ENCODE assay signal across 16 cellular contexts in the genomic region with DNA sequence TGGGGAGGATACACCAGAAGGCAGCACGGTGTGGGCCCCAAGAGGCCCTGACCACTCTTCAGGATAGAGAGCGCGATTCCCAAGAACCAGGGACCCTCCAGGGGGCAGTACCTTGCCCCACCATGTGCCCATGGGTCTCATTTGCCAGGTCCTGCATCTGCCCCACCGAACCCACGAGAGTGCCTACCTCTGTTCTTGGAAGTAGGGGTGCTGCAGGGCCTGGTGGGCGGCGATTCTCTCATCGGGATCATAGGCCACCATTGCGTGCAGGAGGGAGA.
DNase-seq lines count a peak whose midpoint lies in the region; ATAC-seq, FAIRE-seq and TF ChIP-seq lines count a peak whose summit lies in the region.
"Had no signal": no experiment of that assay in that cellular context is flagged by ENCODE, and none has a peak within 500 bp of the region (broad histone marks: within the 10 kb centered on the region; RNA-seq: fewer than 3 reads in every experiment).

No MANE protein-coding gene starts in this region.

- H3K9me2 ChIP-seq in DOHH2 (replicated peaks; ENCODE audit: control insufficient read depth, low read length) (no peaks in the 10 kb centered on the region), hepatocyte (replicated peaks; ENCODE audit: insufficient read depth) (no peaks in the 10 kb centered on the region)

- no peak for FAIRE-seq in RCC 7860 (lab: Jason Lieb, UNC)
- FAIRE-seq: G401.6, GM12891, H54 had no signal

- no peak for DNase-seq in NB4 (ENCODE audit: low read depth)
- DNase-seq in caudate nucleus (lab: John Stamatoyannopoulos, UW) = no peak
- no peak for DNase-seq in epithelial cell of proximal tubule (ENCODE audit: low read depth)
- DNase-seq in RCC 7860 (ENCODE audit: low spot score) = no peak
- DNase-seq in activated CD4-positive, CD25-positive, alpha-beta regulatory T cell treated with anti-CD3 and anti-CD28 coated beads, Interleukin-2, amount 50 U/mL, for 72 hours = no peak
- DNase-seq in hepatocyte (ENCODE audit: low spot score) = no peak
- DNase-seq in upper lobe of right lung = no peak
- DNase-seq: ACHN; CD4-positive, alpha-beta memory T cell; EL; IMR-90 had no signal

- intact Hi-C loops in upper lobe of right lung (cut with DNase I) = no loop called here

- H4K20me1 ChIP-seq in DOHH2 (ENCODE audit: control insufficient read depth, insufficient read depth, low read depth, low read length) (no peaks in the 10 kb centered on the region), hepatocyte (ENCODE audit: insufficient read depth, poor library complexity, severe bottlenecking) (no peaks in the 10 kb centered on the region)

- TF ChIP-seq CTCF in DOHH2 (IDR thresholded peaks at IDR 0.05; ENCODE audit: low read depth, low read length, poor library complexity, severe bottlenecking) = no peak
- TF ChIP-seq CTCF in NB4 (IDR thresholded peaks at IDR 0.05; ENCODE audit: low read depth, low read length) = no peak
- peak; percentile 3 for TF ChIP-seq CTCF in epithelial cell of proximal tubule (conservative IDR thresholded peaks at IDR 0.05; ENCODE audit: low read depth, low read length)
- no peak for TF ChIP-seq CTCF in hepatocyte (IDR thresholded peaks at IDR 0.05; ENCODE audit: poor library complexity)
- TF ChIP-seq CTCF in upper lobe of right lung (IDR thresholded peaks at IDR 0.05) = no peak

- H3K27me3 ChIP-seq in DOHH2 (ENCODE audit: control insufficient read depth, low read length) (peaks cover 5% of the 10 kb centered on the region), hepatocyte (no peaks in the 10 kb centered on the region), upper lobe of right lung (no peaks in the 10 kb centered on the region)

- 94% methylated on average over 9 of the region's 9 CpGs for WGBS in hepatocyte (ENCODE audit: low lambda C conversion rate, missing lambda C conversion rate)

- H3K4me3 ChIP-seq in DOHH2 (ENCODE audit: low read length) (no peak overlapping the region), NB4 (ENCODE audit: low read depth, low read length) (peak overlapping the region; percentile 85), epithelial cell of proximal tubule (ENCODE audit: low read depth, low read length) (no peak overlapping the region), hepatocyte (no peak overlapping the region), upper lobe of right lung (no peak overlapping the region)

- peaks cover 20% of the 10 kb centered on the region for H3K4me1 ChIP-seq in DOHH2 (ENCODE audit: control insufficient read depth, low read length)
- H3K4me1 ChIP-seq in hepatocyte (ENCODE audit: insufficient read depth) = no peaks in the 10 kb centered on the region
- H3K4me1 ChIP-seq in upper lobe of right lung = no peaks in the 10 kb centered on the region

- H3K4me2 ChIP-seq in DOHH2 (ENCODE audit: low read length) = peak overlapping the region; percentile 27
- no peak overlapping the region for H3K4me2 ChIP-seq in hepatocyte

- TF ChIP-seq POLR2A in NB4 (IDR thresholded peaks at IDR 0.05; ENCODE audit: extremely low read depth, insufficient read length) = no peak

- no peak overlapping the region for H2AFZ ChIP-seq in hepatocyte

- H3K36me3 ChIP-seq in DOHH2 (ENCODE audit: control insufficient read depth, low read length) = no peaks in the 10 kb centered on the region
- no peaks in the 10 kb centered on the region for H3K36me3 ChIP-seq in hepatocyte (replicated peaks; ENCODE audit: insufficient read depth, low read depth)
- no peaks in the 10 kb centered on the region for H3K36me3 ChIP-seq in upper lobe of right lung

- no peak for ATAC-seq in upper lobe of right lung

- H3K79me2 ChIP-seq in DOHH2 (ENCODE audit: control insufficient read depth, low read length) = no peaks in the 10 kb centered on the region
- no peaks in the 10 kb centered on the region for H3K79me2 ChIP-seq in hepatocyte

- no peaks in the 10 kb centered on the region for H3K9me3 ChIP-seq in DOHH2 (ENCODE audit: control insufficient read depth, insufficient read depth, low read length)
- no peaks in the 10 kb centered on the region for H3K9me3 ChIP-seq in hepatocyte (ENCODE audit: low read depth)
- H3K9me3 ChIP-seq in upper lobe of right lung = no peaks in the 10 kb centered on the region

- H3K27ac ChIP-seq in DOHH2 (ENCODE audit: low read depth, low read length) (no peak overlapping the region), caudate nucleus (ENCODE audit: low read depth, low read length) (peak overlapping the region; percentile 31), hepatocyte (no peak overlapping the region), upper lobe of right lung (no peak overlapping the region)
- H3K27ac ChIP-seq: C4-2B had no signal

- H3F3A ChIP-seq in DOHH2 (ENCODE audit: control insufficient read depth, insufficient read depth) = no peaks in the 10 kb centered on the region
